Comparison of ENCODE assay signal across 1 cellular context in genomic region chr1:202029171-202029665, GRCh38.
TF ChIP-seq lines count a peak whose summit lies in the region.

No MANE protein-coding gene starts in this region.

TF ChIP-seq in HEK293, 187 proteins besides CTCF, POLR2A, EP300 and RAD21 (continued from another document):
- TF ChIP-seq TSHZ1 (tag by site-specific recombination; IDR thresholded peaks at IDR 0.05; ENCODE audit: borderline replicate concordance) (peak; percentile 29; the same call in 1 of the 2 replicates), ZNF211 (tag by site-specific recombination; IDR thresholded peaks at IDR 0.05; ENCODE audit: low read depth) (no peak), SALL2 (tag by site-specific recombination; IDR thresholded peaks at IDR 0.05; ENCODE audit: borderline replicate concordance) (no peak), ZNF280D (tag by site-specific recombination; IDR thresholded peaks at IDR 0.05) (no peak), ZBTB8A (tag by site-specific recombination; IDR thresholded peaks at IDR 0.05) (no peak), ZNF449 (tag by site-specific recombination; IDR thresholded peaks at IDR 0.05) (no peak)
TF ChIP-seq in HEK293: peak in this region for 21.
